In the genomic region with DNA sequence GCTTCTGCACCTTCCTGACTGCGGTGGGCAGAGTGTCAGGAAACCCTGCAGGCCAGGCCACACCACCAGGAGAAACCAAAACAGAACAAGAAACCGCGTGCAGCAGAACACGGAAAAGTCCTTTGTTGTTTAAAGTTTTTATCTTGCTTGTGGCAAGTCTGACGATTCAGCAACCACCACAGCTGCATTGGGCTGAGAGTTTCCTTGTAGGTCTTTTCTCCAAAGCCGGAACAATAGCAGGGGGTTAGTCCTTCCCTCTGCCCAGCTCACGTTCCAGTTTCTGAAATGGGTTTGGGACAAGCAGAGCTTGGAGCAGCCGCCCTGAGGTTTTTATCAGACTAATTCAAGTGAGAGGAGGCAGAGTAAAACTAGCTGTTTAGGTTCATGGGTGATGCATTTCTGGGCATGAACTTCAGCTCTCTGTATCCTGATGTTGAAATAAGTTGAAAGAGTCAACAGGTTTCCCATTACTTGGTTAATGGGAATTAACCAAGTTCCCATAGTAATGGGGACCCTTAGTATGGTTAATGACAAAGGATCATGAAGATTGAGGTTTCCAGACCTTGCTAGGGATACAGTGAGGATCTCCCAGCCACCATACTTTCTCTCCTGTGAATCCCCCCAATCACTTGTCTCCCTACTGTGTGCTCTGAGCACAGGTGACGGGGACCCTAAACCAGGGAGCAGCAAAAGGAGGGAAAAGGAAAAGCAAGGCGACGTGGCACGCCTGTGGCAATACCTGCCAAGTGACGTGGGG, we compare ENCODE assay signal across 8 cellular contexts.
A peak's percentile ranks its signal among the peaks of the same experiment; 100 is the strongest.
DNase-seq lines count a peak whose midpoint lies in the region; ATAC-seq and TF ChIP-seq lines count a peak whose summit lies in the region.

No MANE protein-coding gene starts in this region.

- H3K9me3 ChIP-seq in mucosa of rectum (ENCODE audit: control insufficient read depth in 2 of 2, low read length in 2 of 2) (no peaks in the 10 kb centered on the region), endodermal cell (ENCODE audit: control insufficient read depth, low read length) (peaks cover 6% of the 10 kb centered on the region)

- H3K4me3 ChIP-seq in AG10803 (ENCODE audit: low read length) (no peak overlapping the region), astrocyte of the spinal cord (ENCODE audit: low read depth, low read length) (no peak overlapping the region), mucosa of rectum (ENCODE audit: low read length in 2 of 2) (no peak overlapping the region), endodermal cell (ENCODE audit: low read length) (no peak overlapping the region)

- peaks cover 22% of the 10 kb centered on the region for H3K27me3 Mint-ChIP-seq in T-helper 1 cell treated with Interleukin-12 subunit alpha and Interleukin-12 subunit beta and Interleukin-4 antibody, amounts not matched to agents 30 μg/mL and 1 μg/mL, for 36 hours (ENCODE audit: low read depth)
- H3K27me3 Mint-ChIP-seq in stimulated activated naive CD8-positive, alpha-beta T cell treated with anti-CD3 and anti-CD28 coated beads, Interleukin-15, amount 100 ng/mL, for 72 hours = no peaks in the 10 kb centered on the region
- H3K27me3 Mint-ChIP-seq in endodermal cell (ENCODE audit: insufficient read depth) = no peaks in the 10 kb centered on the region

- H3K4me1 Mint-ChIP-seq in T-helper 1 cell treated with Interleukin-12 subunit alpha and Interleukin-12 subunit beta and Interleukin-4 antibody, amounts not matched to agents 30 μg/mL and 1 μg/mL, for 36 hours (ENCODE audit: low read depth) = peaks cover 41% of the 10 kb centered on the region
- H3K4me1 Mint-ChIP-seq in stimulated activated naive CD8-positive, alpha-beta T cell treated with anti-CD3 and anti-CD28 coated beads, Interleukin-15, amount 100 ng/mL, for 72 hours = peaks cover 67% of the 10 kb centered on the region
- H3K4me1 Mint-ChIP-seq in endodermal cell = peaks cover 2% of the 10 kb centered on the region

- H3K36me3 Mint-ChIP-seq in T-helper 1 cell treated with Interleukin-12 subunit alpha and Interleukin-12 subunit beta and Interleukin-4 antibody, amounts not matched to agents 30 μg/mL and 1 μg/mL, for 36 hours (ENCODE audit: low read depth) = no peaks in the 10 kb centered on the region
- H3K36me3 Mint-ChIP-seq in endodermal cell (ENCODE audit: low read depth) = peaks cover 2% of the 10 kb centered on the region

- TF ChIP-seq CTCF in AG10803 (conservative IDR thresholded peaks at IDR 0.05; ENCODE audit: low read length) (no peak), astrocyte of the spinal cord (IDR thresholded peaks at IDR 0.05; ENCODE audit: low read depth, low read length) (no peak), endodermal cell (conservative IDR thresholded peaks at IDR 0.05) (no peak)

- WGBS in endodermal cell (ENCODE audit: insufficient coverage in 1 of 2, insufficient read length in 1 of 2), 2 experiments = 91 to 94% methylated on average over 12 to 13 of the region's 13 CpGs

- peak overlapping the region in 1 of 2 donors; percentile 25 for H3K9ac ChIP-seq in mucosa of rectum (ENCODE audit: low read depth in 1 of 2, low read length in 2 of 2)
- H3K9ac ChIP-seq in endodermal cell (ENCODE audit: extremely low read depth, low read length, poor library complexity, severe bottlenecking) = no peak overlapping the region

- H3K27ac Mint-ChIP-seq in T-helper 1 cell treated with Interleukin-12 subunit alpha and Interleukin-12 subunit beta and Interleukin-4 antibody, amounts not matched to agents 30 μg/mL and 1 μg/mL, for 36 hours = peak overlapping the region; percentile 83
- peak overlapping the region in 1 of 2 donors; percentile 6 for H3K27ac Mint-ChIP-seq in stimulated activated naive CD8-positive, alpha-beta T cell treated with anti-CD3 and anti-CD28 coated beads, Interleukin-15, amount 100 ng/mL, for 72 hours
- H3K27ac Mint-ChIP-seq in endodermal cell = no peak overlapping the region

- in situ Hi-C loops in astrocyte of the spinal cord (cut with HindIII; ENCODE audit: low sequenced_read_pairs) = no loop called here

- H3K27ac ChIP-seq in mucosa of rectum (ENCODE audit: low read depth in 2 of 2, low read length in 2 of 2) (peak overlapping the region; percentile 46 to 54), endodermal cell (ENCODE audit: low read depth, low read length) (no peak overlapping the region)

- no peaks in the 10 kb centered on the region for H3K9me3 Mint-ChIP-seq in T-helper 1 cell treated with Interleukin-12 subunit alpha and Interleukin-12 subunit beta and Interleukin-4 antibody, amounts not matched to agents 30 μg/mL and 1 μg/mL, for 36 hours
- no peaks in the 10 kb centered on the region for H3K9me3 Mint-ChIP-seq in stimulated activated naive CD8-positive, alpha-beta T cell treated with anti-CD3 and anti-CD28 coated beads, Interleukin-15, amount 100 ng/mL, for 72 hours
- H3K9me3 Mint-ChIP-seq in endodermal cell = peaks cover 31% of the 10 kb centered on the region

- H3K4me3 Mint-ChIP-seq in T-helper 1 cell treated with Interleukin-12 subunit alpha and Interleukin-12 subunit beta and Interleukin-4 antibody, amounts not matched to agents 30 μg/mL and 1 μg/mL, for 36 hours = peak overlapping the region; percentile 65
- H3K4me3 Mint-ChIP-seq in stimulated activated naive CD8-positive, alpha-beta T cell treated with anti-CD3 and anti-CD28 coated beads, Interleukin-15, amount 100 ng/mL, for 72 hours = peak overlapping the region; percentile 63
- no peak overlapping the region for H3K4me3 Mint-ChIP-seq in endodermal cell

- ATAC-seq in stimulated activated naive CD8-positive, alpha-beta T cell treated with anti-CD3 and anti-CD28 coated beads, Interleukin-15, amount 100 ng/mL, for 72 hours = peak; percentile 64
- no peak for ATAC-seq in GM18498 (IDR thresholded peaks at IDR 0.05; ENCODE audit: unreplicated experiment)
- no peak for ATAC-seq in GM19035 (IDR thresholded peaks at IDR 0.05; ENCODE audit: unreplicated experiment)

- H3K36me3 ChIP-seq in mucosa of rectum (ENCODE audit: control insufficient read depth in 2 of 2, insufficient read depth in 2 of 2, low read length in 2 of 2) (no peaks in the 10 kb centered on the region), endodermal cell (ENCODE audit: control insufficient read depth, insufficient read depth, low read length) (no peaks in the 10 kb centered on the region)

- H3K4me1 ChIP-seq in mucosa of rectum (ENCODE audit: control insufficient read depth in 2 of 2, insufficient read depth in 2 of 2, low read length in 2 of 2) = peaks cover 18% of the 10 kb centered on the region in 2 donors
- H3K4me1 ChIP-seq in endodermal cell (ENCODE audit: control insufficient read depth, insufficient read depth, low read length) = no peaks in the 10 kb centered on the region

- DNase-seq in AG10803 (ENCODE audit: low read depth) = peak; percentile 37
- DNase-seq in astrocyte of the spinal cord (ENCODE audit: low read depth, low spot score) = peak; percentile 67
- DNase-seq in stimulated activated naive CD8-positive, alpha-beta T cell treated with anti-CD3 and anti-CD28 coated beads, Interleukin-15, amount 100 ng/mL, for 72 hours = peak; percentile 35 to 47
- DNase-seq in endodermal cell = no peak

- no peaks in the 10 kb centered on the region for H3K27me3 ChIP-seq in mucosa of rectum (ENCODE audit: control insufficient read depth in 2 of 2, insufficient read depth in 2 of 2, low read length in 2 of 2)
- no peaks in the 10 kb centered on the region for H3K27me3 ChIP-seq in endodermal cell (ENCODE audit: control insufficient read depth, insufficient read depth, low read length, poor library complexity, severe bottlenecking)
